In the genomic region with DNA sequence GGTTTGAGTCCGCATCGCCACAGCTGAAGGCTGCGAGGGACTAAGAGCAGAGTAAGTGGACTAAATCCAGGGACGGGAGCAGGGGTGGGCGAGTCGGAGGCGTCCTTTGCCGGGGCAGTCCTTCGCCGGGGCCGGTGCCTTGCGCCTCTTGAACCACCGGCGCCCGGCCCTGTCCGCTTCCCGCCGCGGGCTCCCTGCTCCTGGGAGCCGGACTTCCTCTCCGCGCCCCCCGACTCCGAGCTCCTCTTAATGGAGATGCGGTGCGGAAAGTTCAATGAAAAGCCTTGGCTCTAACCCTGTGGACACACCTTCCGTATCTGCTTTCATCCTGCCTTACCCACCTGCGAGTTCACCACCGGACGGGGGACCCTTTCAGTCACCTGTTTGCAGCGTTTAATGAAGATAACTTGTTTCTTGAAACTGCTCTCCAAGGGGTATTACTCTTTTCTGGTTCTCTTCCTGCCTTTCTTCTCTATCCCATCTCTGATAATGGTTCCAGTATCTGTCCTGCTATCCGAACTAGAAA, we compare ENCODE assay signal across 8 cellular contexts. TPM values are rescaled to one million over a fixed set of nuclear protein-coding genes. Genes with fewer than 3 reads are reported as not detected.
DNase-seq lines count a peak whose midpoint lies in the region; ATAC-seq and TF ChIP-seq lines count a peak whose summit lies in the region.

No MANE protein-coding gene starts in this region.

- TF ChIP-seq EP300 in sigmoid colon (IDR thresholded peaks at IDR 0.05) = no peak

- H3K9me3 ChIP-seq in heart right ventricle (peaks cover 0 to 4% (median 0%) of the 10 kb centered on the region in 11 donors), sigmoid colon (no peaks in the 10 kb centered on the region)

- intact Hi-C loops in heart right ventricle (cut with DNase I) = loop anchor here in 9 of 10 donors (1.0 to 10.0 kb wide), 6 partner anchors 74 to 366 kb away; partner anchors contain the start of genes TM7SF3 (in 9 of the 9) and STK38L (in 1 of the 9)
- intact Hi-C loops in sigmoid colon (cut with DNase I) = loop anchor here (1.0 to 10.0 kb wide), 4 partner anchors 76 to 369 kb away; partner anchors contain the start of gene TM7SF3

- H3K27me3 ChIP-seq in heart right ventricle (no peaks in the 10 kb centered on the region), sigmoid colon (no peaks in the 10 kb centered on the region)

- H3K36me3 ChIP-seq in heart right ventricle (peaks cover 0 to 4% (median 0%) of the 10 kb centered on the region in 9 donors), sigmoid colon (no peaks in the 10 kb centered on the region)

- TF ChIP-seq POLR2A in sigmoid colon (IDR thresholded peaks at IDR 0.05) = no peak

- DNase-seq in LoVo (ENCODE audit: low spot score) = peak; percentile 43
- peak; percentile 14 for DNase-seq in activated gamma-delta T cell (lab: John Stamatoyannopoulos, UW)
- DNase-seq in heart right ventricle = no peak
- DNase-seq in sigmoid colon = no peak
- DNase-seq in cerebellar nuclear complex (lab: John Stamatoyannopoulos, UW) = no peak
- DNase-seq in cerebellum (ENCODE audit: low spot score) = no peak

- ATAC-seq in GM21737 (IDR thresholded peaks at IDR 0.05; ENCODE audit: unreplicated experiment) (peak; percentile 10), heart right ventricle (peak; percentile 9 to 66 (median 30))

- TF ChIP-seq CTCF in heart right ventricle (IDR thresholded peaks at IDR 0.05) = no peak
- TF ChIP-seq CTCF in sigmoid colon (IDR thresholded peaks at IDR 0.05) = no peak

- H3K27ac ChIP-seq in heart right ventricle (peak overlapping the region; percentile 86 to 99 (median 96)), sigmoid colon (peak overlapping the region; percentile 92 to 98 (median 96))

- H3K4me1 ChIP-seq in heart right ventricle (peaks cover 0 to 78% (median 66%) of the 10 kb centered on the region in 9 donors), sigmoid colon (peaks cover 0 to 60% (median 46%) of the 10 kb centered on the region in 4 donors)

- H3K4me3 ChIP-seq in GM08714 (ENCODE audit: low read length) (peak overlapping the region; percentile 95), heart right ventricle (peak overlapping the region; percentile 60 to 92 (median 86)), sigmoid colon (peak overlapping the region; percentile 71 to 96 (median 82))

- WGBS in heart right ventricle, 2 donors = 0 to 1% methylated on average over 32 of the region's 32 CpGs
- 0 to 1% methylated on average over 32 of the region's 32 CpGs for WGBS in sigmoid colon, 2 donors

RNA-seq across cellular contexts. Expression of gene FGFR1OP2, which starts 0.5 kb away (rescaled TPM):
- total RNA-seq in heart right ventricle = 10 to 100 TPM; 22.3 to 37.9 (median 27.3) TPM
- polyA plus RNA-seq in heart right ventricle = 10 to 100 TPM; 30.6 to 41.6 TPM
- total RNA-seq in sigmoid colon = 100 to 1,000 TPM in 2 of 4 donors, 10 to 100 TPM in 2; 65.2 to 117 (median 97.3) TPM
- 10 to 100 TPM; 19.2 to 30.1 (median 23.4) TPM for polyA plus RNA-seq in sigmoid colon
- 47.5 TPM for total RNA-seq in cerebellum

RNA-seq across cellular contexts. Expression of gene INTS13, which starts 0.9 kb away (rescaled TPM):
- total RNA-seq in heart right ventricle = 10 to 100 TPM; 14.1 to 22.2 (median 17.8) TPM
- 10 to 100 TPM; 17.6 to 19.4 TPM for polyA plus RNA-seq in heart right ventricle
- 10 to 100 TPM; 18.7 to 38.2 (median 28.6) TPM for total RNA-seq in sigmoid colon
- polyA plus RNA-seq in sigmoid colon = 10 to 100 TPM in 2 of 3 donors, 1 to 10 TPM in 1; 9.7 to 18.6 (median 14.3) TPM
- 19.0 TPM for total RNA-seq in cerebellum

Comparison
In these comparisons a context has a peak if more than half of its experiments do, and no peak if none do; other contexts are left out.
1. DNase-seq: peak in LoVo (single experiment) and activated gamma-delta T cell (single experiment); none in heart right ventricle (0 of 2), sigmoid colon (single experiment), cerebellar nuclear complex (0 of 2) and cerebellum (single experiment).
2. Peak in every context shown above with its lines, with median percentiles within 50 percentile points of each other: H3K4me3 ChIP-seq.